In genomic region chr5:154762261-154762660, GRCh38 we compare ENCODE assay signal across 18 cellular contexts. TPM values are rescaled to one million over a fixed set of nuclear protein-coding genes. Genes with fewer than 3 reads are reported as not detected.
DNase-seq lines count a peak whose midpoint lies in the region; ATAC-seq, FAIRE-seq and TF ChIP-seq lines count a peak whose summit lies in the region.
"Had no signal": no experiment of that assay in that cellular context is flagged by ENCODE, and none has a peak within 500 bp of the region (broad histone marks: within the 10 kb centered on the region; RNA-seq: fewer than 3 reads in every experiment).

No MANE protein-coding gene starts in this region.

- peak; percentile 16 for ATAC-seq in left ventricle myocardium superior
- ATAC-seq in effector memory CD8-positive, alpha-beta T cell (replicated peaks), result no peak
- ATAC-seq: activated naive CD4-positive, alpha-beta T cell treated with anti-CD3 and anti-CD28 coated beads, Interleukin-2, amount 50 U/mL, for 72 hours had no signal

- no peaks in the 10 kb centered on the region for H3F3A ChIP-seq in OCI-LY1 (ENCODE audit: insufficient read depth, low read length)

- no peaks in the 10 kb centered on the region for H3K9me3 Mint-ChIP-seq in effector memory CD8-positive, alpha-beta T cell
- H3K9me3 Mint-ChIP-seq: activated naive CD4-positive, alpha-beta T cell treated with anti-CD3 and anti-CD28 coated beads, Interleukin-2, amount 50 U/mL, for 72 hours had no signal

- peak overlapping the region; percentile 55 to 87 for H3K27ac Mint-ChIP-seq in effector memory CD8-positive, alpha-beta T cell

- no peak for TF ChIP-seq CTCF in OCI-LY1 (IDR thresholded peaks at IDR 0.05; ENCODE audit: low read length)

- H3K27me3 ChIP-seq in OCI-LY1 (ENCODE audit: insufficient read depth, low read length) (no peaks in the 10 kb centered on the region), small intestine (ENCODE audit: control insufficient read depth in 2 of 2, insufficient read depth in 2 of 2, low read length in 2 of 2) (no peaks in the 10 kb centered on the region)
- H3K27me3 ChIP-seq: SJCRH30, thyroid gland had no signal

- no peaks in the 10 kb centered on the region for H4K20me1 ChIP-seq in OCI-LY1 (ENCODE audit: insufficient read depth, low read length)

- DNase-seq in left ventricle myocardium superior (no peak), cardiac septum (ENCODE audit: low spot score) (no peak), D341Med (ENCODE audit: low spot score) (no peak), hepatic stellate cell (ENCODE audit: low spot score) (no peak), small intestine (no peak)
- DNase-seq in effector memory CD8-positive, alpha-beta T cell, result no peak
- DNase-seq: DMS53; HCEC 1CT; NCI-H146; NCI-H226; occipital lobe; SJCRH30; stimulated activated CD4-positive, alpha-beta T cell treated with anti-CD3 and anti-CD28 coated beads, Interleukin-4, amount 100 ng/mL, for 24 hours; stimulated activated CD8-positive, alpha-beta memory T cell treated with anti-CD3 and anti-CD28 coated beads, Interleukin-4, amount 100 ng/mL, for 48 hours; thyroid gland had no signal

- H3K4me3 ChIP-seq in OCI-LY1 (ENCODE audit: low read depth, low read length, poor library complexity, severe bottlenecking), result no peak overlapping the region
- no peak overlapping the region for H3K4me3 ChIP-seq in small intestine (ENCODE audit: low read depth in 1 of 2, low read length in 2 of 2)
- H3K4me3 ChIP-seq: SJCRH30, thyroid gland had no signal

- H3K9me2 ChIP-seq in OCI-LY1 (ENCODE audit: low read depth, low read length), result no peaks in the 10 kb centered on the region

- peaks cover 17% of the 10 kb centered on the region; the same call in 1 of the 2 replicates for H3K36me3 ChIP-seq in OCI-LY1 (ENCODE audit: insufficient read depth, low read length)
- no peaks in the 10 kb centered on the region for H3K36me3 ChIP-seq in small intestine (ENCODE audit: control insufficient read depth in 2 of 2, insufficient read depth in 2 of 2, low read length in 2 of 2)
- H3K36me3 ChIP-seq: thyroid gland had no signal

- peaks cover 98% of the 10 kb centered on the region for H3K79me2 ChIP-seq in OCI-LY1 (ENCODE audit: insufficient read depth, low read length)

- intact Hi-C loops in left ventricle myocardium superior (cut with micrococcal nuclease) (no loop called here), cardiac septum (cut with DNase I) (no loop called here)

- H3K9me3 ChIP-seq in OCI-LY1 (ENCODE audit: low read length) (no peaks in the 10 kb centered on the region), small intestine (ENCODE audit: control insufficient read depth, low read depth) (no peaks in the 10 kb centered on the region)
- H3K9me3 ChIP-seq: SJCRH30, thyroid gland had no signal

- peaks cover 57 to 65% of the 10 kb centered on the region in 2 donors for H3K4me1 Mint-ChIP-seq in effector memory CD8-positive, alpha-beta T cell (ENCODE audit: low read depth in 2 of 2)

- H3K27ac ChIP-seq in OCI-LY1 (ENCODE audit: low read depth, low read length, poor library complexity, severe bottlenecking) (no peak overlapping the region), small intestine (ENCODE audit: low read depth in 1 of 2, low read length in 1 of 2) (no peak overlapping the region)
- H3K27ac ChIP-seq: SJCRH30 had no signal

- FAIRE-seq in small intestine (lab: Jason Lieb, UNC), result no peak
- FAIRE-seq: TTC549 had no signal

- H3K4me2 ChIP-seq in OCI-LY1 (ENCODE audit: low read length), result peak overlapping the region; percentile 14; the same call in 1 of the 2 replicates

- H3K4me1 ChIP-seq in OCI-LY1 (ENCODE audit: insufficient read depth, low read length, severe bottlenecking) (peaks cover 91% of the 10 kb centered on the region), small intestine (ENCODE audit: control insufficient read depth in 2 of 2, insufficient read depth in 1 of 2, low read depth in 1 of 2, low read length in 1 of 2) (peaks cover 11 to 19% of the 10 kb centered on the region in 2 donors)

- H3K27me3 Mint-ChIP-seq in effector memory CD8-positive, alpha-beta T cell, result no peaks in the 10 kb centered on the region

- peaks cover 3% of the 10 kb centered on the region for H3K36me3 Mint-ChIP-seq in effector memory CD8-positive, alpha-beta T cell (ENCODE audit: insufficient read depth)

- H3K4me3 Mint-ChIP-seq in effector memory CD8-positive, alpha-beta T cell, result peak overlapping the region in 1 of 2 donors; percentile 36

- WGBS in small intestine, 3 donors, result 56 to 76% (median 73%) methylated on average over 1 of the region's 1 CpG

- H2AFZ ChIP-seq in OCI-LY1 (ENCODE audit: low read length), result no peak overlapping the region

- no peak overlapping the region for H3K9ac ChIP-seq in OCI-LY1 (ENCODE audit: low read length)

RNA-seq across cellular contexts. Expression of gene LARP1, which starts 7.1 kb away (rescaled TPM):
- 155 TPM for total RNA-seq in left ventricle myocardium superior
- total RNA-seq in cardiac septum, result 160 TPM
- 10 to 100 TPM; 16.8 to 63.2 (median 22.8) TPM for polyA plus RNA-seq in small intestine
